Comparison of ENCODE assay signal across 8 cellular contexts in genomic region chr1:205791568-205792180, GRCh38. TPM values are rescaled to one million over a fixed set of nuclear protein-coding genes. Genes with fewer than 3 reads are reported as not detected.
A peak's percentile ranks its signal among the peaks of the same experiment; 100 is the strongest.
DNase-seq lines count a peak whose midpoint lies in the region; ATAC-seq and TF ChIP-seq lines count a peak whose summit lies in the region.

No MANE protein-coding gene starts in this region.

- H3K27ac ChIP-seq in 22Rv1 (no peak overlapping the region), Peyer's patch (no peak overlapping the region), psoas muscle (peak overlapping the region; percentile 43)

- H3K36me3 ChIP-seq in Peyer's patch (peaks cover 0 to 4% (median 0%) of the 10 kb centered on the region in 3 donors), psoas muscle (ENCODE audit: insufficient read depth in 1 of 2, low read depth in 1 of 2) (peaks cover 11 to 72% of the 10 kb centered on the region in 2 donors)

- no peaks in the 10 kb centered on the region for H3K9me3 ChIP-seq in Peyer's patch
- no peaks in the 10 kb centered on the region for H3K9me3 ChIP-seq in psoas muscle

- 59 to 74% (median 60%) methylated on average over 5 of the region's 5 CpGs for WGBS in psoas muscle, 3 donors

- DNase-seq in HuH-7.5 (ENCODE audit: low spot score) (peak; percentile 71), Peyer's patch (peak; percentile 63 to 86 (median 63)), head of caudate nucleus (peak; percentile 44 to 90 (median 80)), psoas muscle (peak; percentile 55 to 75)
- peak; percentile 76 for DNase-seq in activated naive CD4-positive, alpha-beta T cell treated with anti-CD3 and anti-CD28 coated beads, Interleukin-2, amount 10 ng/mL, durations not matched to agents 7 days and 5 days

- no peak for TF ChIP-seq POLR2A in Peyer's patch (IDR thresholded peaks at IDR 0.05)

- CTCF ChIA-PET in activated naive CD4-positive, alpha-beta T cell treated with anti-CD3 and anti-CD28 coated beads, Interleukin-2, amount 10 ng/mL, durations not matched to agents 7 days and 5 days (lab: Charles Lee): interaction anchor here (0.6 to 11.3 kb wide), 27 partner anchors 9 to 316 kb away, joined by 3 to 186 read pairs (median 5); no protein-coding TSS in a partner anchor

- ATAC-seq in psoas muscle (peak; percentile 82 to 90 (median 84)), GM19467 (IDR thresholded peaks at IDR 0.05; ENCODE audit: unreplicated experiment) (no peak)

- peaks cover 4% of the 10 kb centered on the region for H3K36me3 Mint-ChIP-seq in activated naive CD4-positive, alpha-beta T cell treated with anti-CD3 and anti-CD28 coated beads, Interleukin-2, amount 10 ng/mL, durations not matched to agents 7 days and 5 days

- no peaks in the 10 kb centered on the region for H3K27me3 Mint-ChIP-seq in activated naive CD4-positive, alpha-beta T cell treated with anti-CD3 and anti-CD28 coated beads, Interleukin-2, amount 10 ng/mL, durations not matched to agents 7 days and 5 days

- H3K4me3 Mint-ChIP-seq in activated naive CD4-positive, alpha-beta T cell treated with anti-CD3 and anti-CD28 coated beads, Interleukin-2, amount 10 ng/mL, durations not matched to agents 7 days and 5 days: no peak overlapping the region

- no peaks in the 10 kb centered on the region for H3K27me3 ChIP-seq in Peyer's patch
- no peaks in the 10 kb centered on the region for H3K27me3 ChIP-seq in psoas muscle (ENCODE audit: insufficient read depth in 3 of 3, low read length in 2 of 3)

- H3K4me1 Mint-ChIP-seq in activated naive CD4-positive, alpha-beta T cell treated with anti-CD3 and anti-CD28 coated beads, Interleukin-2, amount 10 ng/mL, durations not matched to agents 7 days and 5 days: no peaks in the 10 kb centered on the region

- H3K27ac Mint-ChIP-seq in activated naive CD4-positive, alpha-beta T cell treated with anti-CD3 and anti-CD28 coated beads, Interleukin-2, amount 10 ng/mL, durations not matched to agents 7 days and 5 days: no peak overlapping the region

- intact Hi-C loops in head of caudate nucleus (cut with DNase I) (loop anchor here (10.0 kb wide), 1 partner anchor 123 kb away; no protein-coding TSS in a partner anchor), psoas muscle (cut with DNase I) (loop anchor here (2.0 to 5.0 kb wide), 4 partner anchors 115 to 316 kb away; no protein-coding TSS in a partner anchor)

- H3K4me3 ChIP-seq in Peyer's patch: no peak overlapping the region
- no peak overlapping the region for H3K4me3 ChIP-seq in psoas muscle

- TF ChIP-seq CTCF in 22Rv1 (IDR thresholded peaks at IDR 0.05) (peak; percentile 96), GM12872 (IDR thresholded peaks at IDR 0.05; ENCODE audit: insufficient read depth, low read depth, low read length) (peak; percentile 92), Peyer's patch (IDR thresholded peaks at IDR 0.05) (peak; percentile 37 to 80 (median 68)), psoas muscle (IDR thresholded peaks at IDR 0.05) (peak; percentile 77)

- H3K9me3 Mint-ChIP-seq in activated naive CD4-positive, alpha-beta T cell treated with anti-CD3 and anti-CD28 coated beads, Interleukin-2, amount 10 ng/mL, durations not matched to agents 7 days and 5 days: no peaks in the 10 kb centered on the region

- H3K4me1 ChIP-seq in Peyer's patch: no peaks in the 10 kb centered on the region
- peaks cover 12% of the 10 kb centered on the region for H3K4me1 ChIP-seq in psoas muscle

RNA-seq across cellular contexts. Expression of gene RAB29, which starts 16.4 kb away (rescaled TPM):
- 10 to 100 TPM in 3 of 4 donors, 1 to 10 TPM in 1; 8.3 to 96.6 (median 22.0) TPM for total RNA-seq in Peyer's patch
- total RNA-seq in psoas muscle: 1 to 10 TPM; 5.9 to 8.3 (median 6.4) TPM
- polyA plus RNA-seq in psoas muscle: 10 to 100 TPM in 1 of 3 donors, 1 to 10 TPM in 2; 5.3 to 20.5 (median 5.5) TPM

RNA-seq across cellular contexts. Expression of gene SLC41A1, which starts 21.3 kb away (rescaled TPM):
- 10 to 100 TPM in 1 of 4 donors, 1 to 10 TPM in 3; 4.0 to 21.5 (median 6.8) TPM for total RNA-seq in Peyer's patch
- 10 to 100 TPM; 54.1 to 87.7 (median 67.4) TPM for total RNA-seq in psoas muscle
- 10 to 100 TPM; 19.8 to 42.9 (median 25.7) TPM for polyA plus RNA-seq in psoas muscle

RNA-seq across cellular contexts. Expression of gene NUCKS1, which starts 41.7 kb away (rescaled TPM):
- total RNA-seq in Peyer's patch (10 to 100 TPM; 21.1 to 64.5 (median 41.5) TPM), psoas muscle (100 to 1,000 TPM; 140 to 174 (median 151) TPM)
- 10 to 100 TPM; 28.3 to 53.2 (median 35.3) TPM for polyA plus RNA-seq in psoas muscle

RNA-seq across cellular contexts. Expression of gene PM20D1, which starts 58.3 kb away (rescaled TPM):
- total RNA-seq in Peyer's patch (not detected), psoas muscle (under 1 TPM in 3 of 4 donors, not detected in 1; 0.16 to 0.32 (median 0.23) TPM)
- polyA plus RNA-seq in psoas muscle: under 1 TPM in 2 of 3 donors, not detected in 1; 0.05 to 0.23 TPM
